In the genomic region with DNA sequence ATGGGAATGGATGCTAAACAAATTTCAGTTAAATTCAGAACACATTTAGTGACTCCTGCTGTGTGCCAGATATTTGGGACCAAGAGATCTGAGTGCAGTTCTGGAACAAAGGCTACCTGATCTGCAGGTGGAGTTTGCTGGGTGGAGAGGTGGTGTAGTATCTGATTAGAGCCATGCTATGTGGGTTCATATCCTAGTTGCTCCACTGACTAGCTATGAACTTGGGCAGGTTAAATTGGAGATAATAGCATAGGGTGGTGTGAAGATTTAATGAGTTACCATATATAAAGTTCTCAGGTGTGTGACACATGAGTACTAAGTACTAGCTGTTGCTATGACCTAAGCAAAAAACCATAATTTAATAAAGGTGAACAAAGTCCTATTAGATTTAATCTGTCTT, we compare ENCODE assay signal across 16 cellular contexts. TPM values are rescaled to one million over a fixed set of nuclear protein-coding genes. Genes with fewer than 3 reads are reported as not detected.
DNase-seq lines count a peak whose midpoint lies in the region; FAIRE-seq and TF ChIP-seq lines count a peak whose summit lies in the region.
"Had no signal": no experiment of that assay in that cellular context is flagged by ENCODE, and none has a peak within 500 bp of the region (broad histone marks: within the 10 kb centered on the region; RNA-seq: fewer than 3 reads in every experiment).

No MANE protein-coding gene starts in this region.

- CTCF ChIA-PET in Calu3 (lab: Charles Lee) = no interaction called here

- peak overlapping the region; percentile 87 for H3K27ac ChIP-seq in BLaER1

- H3K27me3 Mint-ChIP-seq in Calu3 (ENCODE audit: unreplicated experiment) (no peaks in the 10 kb centered on the region), nephron (ENCODE audit: low read depth) (peaks cover 5% of the 10 kb centered on the region)
- peaks cover 3% of the 10 kb centered on the region for H3K27me3 Mint-ChIP-seq in activated naive CD8-positive, alpha-beta T cell treated with anti-CD3 and anti-CD28 coated beads for 36 hours

- no peaks in the 10 kb centered on the region for H3K9me3 ChIP-seq in BLaER1
- H3K9me3 ChIP-seq: gastroesophageal sphincter, mucosa of descending colon had no signal

- TF ChIP-seq CTCF in Calu3 (IDR thresholded peaks at IDR 0.05; ENCODE audit: unreplicated experiment) (no peak), nephron (IDR thresholded peaks at IDR 0.05; ENCODE audit: unreplicated experiment in 3 of 3) (no peak)

- H3K9ac ChIP-seq in BLaER1 = peak overlapping the region; percentile 91

- no TSS peak for BruUV-seq in Calu3 (replicated peaks; lab: Mats Ljungman, UMichigan)

- H3K36me3 ChIP-seq in BLaER1 = 0 out of 2 replicates have a peak, but pooled peaks cover 13% of the 10 kb centered on the region
- H3K36me3 ChIP-seq: gastroesophageal sphincter had no signal

- no peak for FAIRE-seq in RCC 7860 (lab: Jason Lieb, UNC)

- H3K4me3 ChIP-seq in BLaER1 = peak overlapping the region; percentile 96
- H3K4me3 ChIP-seq: mucosa of descending colon had no signal

- peak overlapping the region; percentile 93 for H3K4me3 Mint-ChIP-seq in Calu3 (ENCODE audit: low read depth, unreplicated experiment)
- peak overlapping the region; percentile 90 for H3K4me3 Mint-ChIP-seq in activated naive CD8-positive, alpha-beta T cell treated with anti-CD3 and anti-CD28 coated beads for 36 hours
- peak overlapping the region; percentile 90 to 98 (median 94) for H3K4me3 Mint-ChIP-seq in nephron

- H3K4me1 ChIP-seq in BLaER1 = peaks cover 87% of the 10 kb centered on the region

- H3K9me3 Mint-ChIP-seq in Calu3 (ENCODE audit: low read depth, unreplicated experiment) = no peaks in the 10 kb centered on the region
- H3K9me3 Mint-ChIP-seq in activated naive CD8-positive, alpha-beta T cell treated with anti-CD3 and anti-CD28 coated beads for 36 hours = no peaks in the 10 kb centered on the region
- no peaks in the 10 kb centered on the region for H3K9me3 Mint-ChIP-seq in nephron

- H3K4me1 Mint-ChIP-seq in Calu3 (ENCODE audit: low read depth, unreplicated experiment) (peaks cover 42% of the 10 kb centered on the region), nephron (peaks cover 59% of the 10 kb centered on the region)
- peaks cover 67% of the 10 kb centered on the region for H3K4me1 Mint-ChIP-seq in activated naive CD8-positive, alpha-beta T cell treated with anti-CD3 and anti-CD28 coated beads for 36 hours

- DNase-seq in Calu3 (no peak), Kasumi-1 (lab: John Stamatoyannopoulos, UW) (no peak), dermis blood vessel endothelial cell (no peak), NCI-H1048 (lab: John Stamatoyannopoulos, UW) (no peak), RCC 7860 (ENCODE audit: low spot score) (no peak)
- no peak for DNase-seq in activated naive CD8-positive, alpha-beta T cell treated with anti-CD3 and anti-CD28 coated beads for 36 hours
- DNase-seq: GF-D8; H7; islet precursor cell; mucosa of descending colon; NCI-H226; stimulated activated CD4-positive, alpha-beta T cell treated with anti-CD3 and anti-CD28 coated beads, Interleukin-2, amount 100 ng/mL, for 48 hours had no signal

- intact Hi-C loops in Calu3 (cut with micrococcal nuclease; ENCODE audit: unreplicated experiment) = loop anchor here (2.0 kb wide), 1 partner anchor 23 kb away; no protein-coding TSS in a partner anchor

- H3K27me3 ChIP-seq in BLaER1 = no peaks in the 10 kb centered on the region
- H3K27me3 ChIP-seq: gastroesophageal sphincter had no signal

- H3K4me2 ChIP-seq in BLaER1 = peak overlapping the region; percentile 98

- peaks cover 27% of the 10 kb centered on the region for H3K36me3 Mint-ChIP-seq in Calu3 (ENCODE audit: insufficient read depth, unreplicated experiment)
- H3K36me3 Mint-ChIP-seq in activated naive CD8-positive, alpha-beta T cell treated with anti-CD3 and anti-CD28 coated beads for 36 hours = peaks cover 31% of the 10 kb centered on the region
- H3K36me3 Mint-ChIP-seq in nephron (ENCODE audit: low read depth) = no peaks in the 10 kb centered on the region

- peaks cover 14% of the 10 kb centered on the region; the same call in 1 of the 2 replicates for H4K20me1 ChIP-seq in BLaER1

- peak overlapping the region; percentile 8 for H3K27ac Mint-ChIP-seq in Calu3 (ENCODE audit: unreplicated experiment)
- no peak overlapping the region for H3K27ac Mint-ChIP-seq in activated naive CD8-positive, alpha-beta T cell treated with anti-CD3 and anti-CD28 coated beads for 36 hours
- no peak overlapping the region for H3K27ac Mint-ChIP-seq in nephron

RNA-seq across cellular contexts. Expression of a gene that starts 2.0 kb away (rescaled TPM):
- total RNA-seq in Calu3 (2022) (29.4 and 30.3 TPM in 2 replicates), dermis blood vessel endothelial cell (61.1 and 74.7 TPM in 2 replicates)
- total RNA-seq in activated naive CD8-positive, alpha-beta T cell treated with anti-CD3 and anti-CD28 coated beads for 36 hours = 10 to 100 TPM; 21.5 to 22.1 TPM

RNA-seq across cellular contexts. Expression of a gene that starts 24.9 kb away (rescaled TPM):
- total RNA-seq in Calu3 (2022) = 27.8 and 33.3 TPM in 2 replicates
- 10 to 100 TPM; 46.6 to 47.0 TPM for total RNA-seq in activated naive CD8-positive, alpha-beta T cell treated with anti-CD3 and anti-CD28 coated beads for 36 hours
- total RNA-seq in dermis blood vessel endothelial cell = 17.9 and 27.0 TPM in 2 replicates

RNA-seq across cellular contexts. Expression of a gene that starts 42.4 kb away (rescaled TPM):
- total RNA-seq in Calu3 (2022) (not detected in 2 replicates), dermis blood vessel endothelial cell (not detected in 2 replicates)
- not detected for total RNA-seq in activated naive CD8-positive, alpha-beta T cell treated with anti-CD3 and anti-CD28 coated beads for 36 hours
- total RNA-seq: H7, HT-29, mucosa of descending colon had no signal
